Comparison of ENCODE assay signal across 14 cellular contexts in genomic region chr2:105113616-105114275, GRCh38.
"Had no signal": no experiment of that assay in that cellular context is flagged by ENCODE, and none has a peak within 500 bp of the region (broad histone marks: within the 10 kb centered on the region; RNA-seq: fewer than 3 reads in every experiment).

No MANE protein-coding gene starts in this region.

- DNase-seq: activated CD4-positive, alpha-beta memory T cell treated with anti-CD3 and anti-CD28 coated beads, Interleukin-2, amount 10 ng/mL, durations not matched to agents 7 days and 5 days; activated CD4-positive, alpha-beta T cell treated with anti-CD3 and anti-CD28 coated beads, Interleukin-2, amount 50 U/mL, for 1 hour; activated CD4-positive, CD25-positive, alpha-beta regulatory T cell; activated gamma-delta T cell treated with Interleukin-2 at 50 U/mL for 16 hours; activated naive CD4-positive, alpha-beta T cell treated with anti-CD3 and anti-CD28 coated beads, Interleukin-2, amount 10 ng/mL, durations not matched to agents 7 days and 5 days; activated naive CD8-positive, alpha-beta T cell treated with anti-CD3 and anti-CD28 coated beads for 36 hours; activated T-cell treated with anti-CD3 and anti-CD28 coated beads for 4 hours; activated T-cell treated with anti-CD3 and anti-CD28 coated beads, Interleukin-2, amount 50 U/mL, for 48 hours; aorta; NK-92 treated with Interleukin-12 subunit alpha and Interleukin-12 subunit beta, amount 100 ng/mL, for 24 hours; T1000 had no signal

- H3K27ac ChIP-seq: KMS-11 had no signal

- ATAC-seq: activated T-helper 17 cell treated with anti-CD3 and anti-CD28 coated beads, Interleukin-2, amount 50 U/mL, for 72 hours had no signal

- H3K9ac ChIP-seq: KMS-11 had no signal

- FAIRE-seq: bronchial epithelial cell had no signal

- H3K4me2 ChIP-seq: KMS-11 had no signal
